ENCODE assay signal across 2 cellular contexts in genomic region chr2:98822301-98823164, GRCh38.
TF ChIP-seq lines count a peak whose summit lies in the region.

No MANE protein-coding gene starts in this region.

TF ChIP-seq in endothelial cell of umbilical vein, 7 proteins besides CTCF, POLR2A, EP300 and RAD21:
- TF ChIP-seq MAX (IDR thresholded peaks at IDR 0.05; ENCODE audit: insufficient read depth, insufficient read length), result peak; percentile 47
- no peak for TF ChIP-seq MYC (IDR thresholded peaks at IDR 0.05; ENCODE audit: low read depth, low read length)
- no peak for TF ChIP-seq GATA2 (IDR thresholded peaks at IDR 0.05; ENCODE audit: insufficient read depth, insufficient read length, low read depth, low read length)
- TF ChIP-seq JUN (IDR thresholded peaks at IDR 0.05; ENCODE audit: borderline replicate concordance, insufficient read depth, insufficient read length, low read depth), result no peak
- TF ChIP-seq POLR2AphosphoS5 (IDR thresholded peaks at IDR 0.05; ENCODE audit: insufficient read depth, low read depth, low read length), result no peak
- TF ChIP-seq EZH2 (IDR thresholded peaks at IDR 0.05; ENCODE audit: borderline replicate concordance, low read depth, low read length, severe bottlenecking), result no peak
- no peak for TF ChIP-seq FOS (IDR thresholded peaks at IDR 0.05; ENCODE audit: borderline replicate concordance, insufficient read depth, low read length)

TF ChIP-seq in GM12891, 5 proteins besides CTCF, POLR2A, EP300 and RAD21:
- no peak for TF ChIP-seq SPI1 (IDR thresholded peaks at IDR 0.05; ENCODE audit: low read depth, low read length)
- TF ChIP-seq POLR2AphosphoS5 (IDR thresholded peaks at IDR 0.05; ENCODE audit: low read depth, low read length), result no peak
- TF ChIP-seq PAX5 (IDR thresholded peaks at IDR 0.05; ENCODE audit: insufficient read depth, low read length, severe bottlenecking), result no peak
- no peak for TF ChIP-seq POU2F2 (IDR thresholded peaks at IDR 0.05; ENCODE audit: low read depth, low read length)
- TF ChIP-seq TAF1 (IDR thresholded peaks at IDR 0.05; ENCODE audit: low read depth, low read length), result no peak
